ENCODE assay signal across 1 cellular context in genomic region chr6:143842902-143843688, GRCh38.
TF ChIP-seq lines count a peak whose summit lies in the region.

A gene with protein sequence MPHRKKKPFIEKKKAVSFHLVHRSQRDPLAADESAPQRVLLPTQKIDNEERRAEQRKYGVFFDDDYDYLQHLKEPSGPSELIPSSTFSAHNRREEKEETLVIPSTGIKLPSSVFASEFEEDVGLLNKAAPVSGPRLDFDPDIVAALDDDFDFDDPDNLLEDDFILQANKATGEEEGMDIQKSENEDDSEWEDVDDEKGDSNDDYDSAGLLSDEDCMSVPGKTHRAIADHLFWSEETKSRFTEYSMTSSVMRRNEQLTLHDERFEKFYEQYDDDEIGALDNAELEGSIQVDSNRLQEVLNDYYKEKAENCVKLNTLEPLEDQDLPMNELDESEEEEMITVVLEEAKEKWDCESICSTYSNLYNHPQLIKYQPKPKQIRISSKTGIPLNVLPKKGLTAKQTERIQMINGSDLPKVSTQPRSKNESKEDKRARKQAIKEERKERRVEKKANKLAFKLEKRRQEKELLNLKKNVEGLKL (plus strand): TSS chr6:143843338. CDS start chr6:143843478, 140 bp downstream.

TF ChIP-seq in HepG2, 621 proteins besides CTCF, POLR2A, EP300 and RAD21 (continued from another document and continues in another):
- TF ChIP-seq HMGA1 (CRISPR knock-in tag; conservative IDR thresholded peaks at IDR 0.05) (no peak), PAXIP1 (CRISPR knock-in tag; conservative IDR thresholded peaks at IDR 0.05) (peak; percentile 84), ZNF672 (CRISPR knock-in tag; IDR thresholded peaks at IDR 0.05) (no peak), ARID3A (IDR thresholded peaks at IDR 0.05; ENCODE audit: low read depth, low read length) (no peak; the same call in 1 of the 2 replicates), KLF15 (CRISPR knock-in tag; IDR thresholded peaks at IDR 0.05; ENCODE audit: borderline replicate concordance) (peak; percentile 98), TERF1 (CRISPR knock-in tag; IDR thresholded peaks at IDR 0.05) (0 out of 2 replicates have a peak, but pooled peaks have one; percentile 34), CC2D1A (CRISPR knock-in tag; IDR thresholded peaks at IDR 0.05) (no peak), ZNF616 (CRISPR knock-in tag; IDR thresholded peaks at IDR 0.05; ENCODE audit: low read depth) (peak; percentile 98), CREB1 (IDR thresholded peaks at IDR 0.05) (peak; percentile 94), CREB1 (CRISPR knock-in tag; IDR thresholded peaks at IDR 0.05) (peak; percentile 98), MED13 (CRISPR knock-in tag; IDR thresholded peaks at IDR 0.05) (peak; percentile 97), CBX5 (CRISPR knock-in tag; IDR thresholded peaks at IDR 0.05; ENCODE audit: borderline replicate concordance) (peak; percentile 88; the same call in 1 of the 2 replicates), BRD4 (CRISPR knock-in tag; IDR thresholded peaks at IDR 0.05) (peak; percentile 99), GLMP (CRISPR knock-in tag; IDR thresholded peaks at IDR 0.05; ENCODE audit: borderline replicate concordance) (no peak), KLF16 (CRISPR knock-in tag; IDR thresholded peaks at IDR 0.05) (peak; percentile 76 to 99; a peak in 3 of 4 replicates), TCF12 (IDR thresholded peaks at IDR 0.05) (no peak), TCF12 (CRISPR knock-in tag; IDR thresholded peaks at IDR 0.05) (peak; percentile 96), SATB2 (CRISPR knock-in tag; IDR thresholded peaks at IDR 0.05) (peak; percentile 97), NR1H2 (CRISPR knock-in tag; IDR thresholded peaks at IDR 0.05; ENCODE audit: borderline replicate concordance, low read depth) (peak; percentile 93), SMAD3 (CRISPR knock-in tag; IDR thresholded peaks at IDR 0.05) (peak; percentile 98), ZNF83 (CRISPR knock-in tag; IDR thresholded peaks at IDR 0.05; ENCODE audit: borderline replicate concordance) (peak; percentile 94), ZNF670 (CRISPR knock-in tag; IDR thresholded peaks at IDR 0.05; ENCODE audit: borderline replicate concordance) (peak; percentile 99), KDM5B (CRISPR knock-in tag; IDR thresholded peaks at IDR 0.05; ENCODE audit: borderline replicate concordance) (peak; percentile 100), ZNF367 (CRISPR knock-in tag; IDR thresholded peaks at IDR 0.05; ENCODE audit: borderline replicate concordance) (peak; percentile 94; the same call in 1 of the 2 replicates), CENPT (CRISPR knock-in tag; IDR thresholded peaks at IDR 0.05; ENCODE audit: low read depth) (peak; percentile 96), THRA (CRISPR knock-in tag; IDR thresholded peaks at IDR 0.05; ENCODE audit: borderline replicate concordance) (peak; percentile 90), PHF21A (CRISPR knock-in tag; IDR thresholded peaks at IDR 0.05) (peak; percentile 61), CAMTA2 (CRISPR knock-in tag; IDR thresholded peaks at IDR 0.05; ENCODE audit: borderline replicate concordance) (peak; percentile 98; the same call in 1 of the 2 replicates), ZBTB3 (CRISPR knock-in tag; IDR thresholded peaks at IDR 0.05; ENCODE audit: borderline replicate concordance, low read depth) (peak; percentile 90), ZNF761 (CRISPR knock-in tag; conservative IDR thresholded peaks at IDR 0.05) (peak; percentile 98), EED (CRISPR knock-in tag; IDR thresholded peaks at IDR 0.05) (peak; percentile 98), TARDBP (CRISPR knock-in tag; IDR thresholded peaks at IDR 0.05) (peak; percentile 58; the same call in 1 of the 2 replicates), SRY (CRISPR knock-in tag; IDR thresholded peaks at IDR 0.05) (peak; percentile 98), ZNF10 (CRISPR knock-in tag; IDR thresholded peaks at IDR 0.05; ENCODE audit: borderline replicate concordance, low read depth) (no peak), PLSCR1 (CRISPR knock-in tag; IDR thresholded peaks at IDR 0.05; ENCODE audit: borderline replicate concordance) (no peak), ZNF256 (CRISPR knock-in tag; conservative IDR thresholded peaks at IDR 0.05) (peak; percentile 97), ZNF550 (CRISPR knock-in tag; IDR thresholded peaks at IDR 0.05; ENCODE audit: borderline replicate concordance) (peak; percentile 93; the same call in 1 of the 2 replicates), ZNF225 (CRISPR knock-in tag; IDR thresholded peaks at IDR 0.05) (peak; percentile 99), MED8 (CRISPR knock-in tag; IDR thresholded peaks at IDR 0.05; ENCODE audit: insufficient replicate concordance) (peak; percentile 98)
- TF ChIP-seq, protein P1, sequence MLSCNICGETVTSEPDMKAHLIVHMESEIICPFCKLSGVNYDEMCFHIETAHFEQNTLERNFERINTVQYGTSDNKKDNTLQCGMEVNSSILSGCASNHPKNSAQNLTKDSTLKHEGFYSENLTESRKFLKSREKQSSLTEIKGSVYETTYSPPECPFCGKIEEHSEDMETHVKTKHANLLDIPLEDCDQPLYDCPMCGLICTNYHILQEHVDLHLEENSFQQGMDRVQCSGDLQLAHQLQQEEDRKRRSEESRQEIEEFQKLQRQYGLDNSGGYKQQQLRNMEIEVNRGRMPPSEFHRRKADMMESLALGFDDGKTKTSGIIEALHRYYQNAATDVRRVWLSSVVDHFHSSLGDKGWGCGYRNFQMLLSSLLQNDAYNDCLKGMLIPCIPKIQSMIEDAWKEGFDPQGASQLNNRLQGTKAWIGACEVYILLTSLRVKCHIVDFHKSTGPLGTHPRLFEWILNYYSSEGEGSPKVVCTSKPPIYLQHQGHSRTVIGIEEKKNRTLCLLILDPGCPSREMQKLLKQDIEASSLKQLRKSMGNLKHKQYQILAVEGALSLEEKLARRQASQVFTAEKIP (CRISPR knock-in tag; IDR thresholded peaks at IDR 0.05; ENCODE audit: borderline replicate concordance) = no peak
- TF ChIP-seq, protein P2, sequence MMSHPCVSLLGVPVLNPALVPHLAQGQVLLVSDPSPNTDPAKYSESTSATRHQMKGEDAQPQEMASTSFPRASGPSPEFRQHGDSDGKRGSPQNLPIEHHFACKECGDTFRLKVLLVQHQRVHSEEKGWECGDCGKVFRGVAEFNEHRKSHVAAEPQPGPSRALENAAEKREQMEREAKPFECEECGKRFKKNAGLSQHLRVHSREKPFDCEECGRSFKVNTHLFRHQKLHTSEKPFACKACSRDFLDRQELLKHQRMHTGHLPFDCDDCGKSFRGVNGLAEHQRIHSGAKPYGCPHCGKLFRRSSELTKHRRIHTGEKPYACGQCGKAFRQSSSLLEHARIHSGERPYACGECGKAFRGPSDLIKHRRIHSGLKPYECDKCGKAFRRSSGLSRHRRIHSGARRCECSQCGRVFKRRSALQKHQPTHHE (CRISPR knock-in tag; IDR thresholded peaks at IDR 0.05; ENCODE audit: borderline replicate concordance) = peak; percentile 92
- TF ChIP-seq, protein P3, sequence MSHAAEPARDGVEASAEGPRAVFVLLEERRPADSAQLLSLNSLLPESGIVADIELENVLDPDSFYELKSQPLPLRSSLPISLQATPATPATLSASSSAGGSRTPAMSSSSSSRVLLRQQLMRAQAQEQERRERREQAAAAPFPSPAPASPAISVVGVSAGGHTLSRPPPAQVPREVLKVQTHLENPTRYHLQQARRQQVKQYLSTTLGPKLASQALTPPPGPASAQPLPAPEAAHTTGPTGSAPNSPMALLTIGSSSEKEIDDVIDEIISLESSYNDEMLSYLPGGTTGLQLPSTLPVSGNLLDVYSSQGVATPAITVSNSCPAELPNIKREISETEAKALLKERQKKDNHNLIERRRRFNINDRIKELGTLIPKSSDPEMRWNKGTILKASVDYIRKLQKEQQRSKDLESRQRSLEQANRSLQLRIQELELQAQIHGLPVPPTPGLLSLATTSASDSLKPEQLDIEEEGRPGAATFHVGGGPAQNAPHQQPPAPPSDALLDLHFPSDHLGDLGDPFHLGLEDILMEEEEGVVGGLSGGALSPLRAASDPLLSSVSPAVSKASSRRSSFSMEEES (CRISPR knock-in tag; IDR thresholded peaks at IDR 0.05) = peak; percentile 95
- TF ChIP-seq, protein P4, sequence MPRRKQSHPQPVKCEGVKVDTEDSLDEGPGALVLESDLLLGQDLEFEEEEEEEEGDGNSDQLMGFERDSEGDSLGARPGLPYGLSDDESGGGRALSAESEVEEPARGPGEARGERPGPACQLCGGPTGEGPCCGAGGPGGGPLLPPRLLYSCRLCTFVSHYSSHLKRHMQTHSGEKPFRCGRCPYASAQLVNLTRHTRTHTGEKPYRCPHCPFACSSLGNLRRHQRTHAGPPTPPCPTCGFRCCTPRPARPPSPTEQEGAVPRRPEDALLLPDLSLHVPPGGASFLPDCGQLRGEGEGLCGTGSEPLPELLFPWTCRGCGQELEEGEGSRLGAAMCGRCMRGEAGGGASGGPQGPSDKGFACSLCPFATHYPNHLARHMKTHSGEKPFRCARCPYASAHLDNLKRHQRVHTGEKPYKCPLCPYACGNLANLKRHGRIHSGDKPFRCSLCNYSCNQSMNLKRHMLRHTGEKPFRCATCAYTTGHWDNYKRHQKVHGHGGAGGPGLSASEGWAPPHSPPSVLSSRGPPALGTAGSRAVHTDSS (CRISPR knock-in tag; conservative IDR thresholded peaks at IDR 0.05) = no peak; the same call in 1 of the 2 replicates
- TF ChIP-seq, protein P5, sequence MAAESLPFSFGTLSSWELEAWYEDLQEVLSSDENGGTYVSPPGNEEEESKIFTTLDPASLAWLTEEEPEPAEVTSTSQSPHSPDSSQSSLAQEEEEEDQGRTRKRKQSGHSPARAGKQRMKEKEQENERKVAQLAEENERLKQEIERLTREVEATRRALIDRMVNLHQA (CRISPR knock-in tag; IDR thresholded peaks at IDR 0.05) = 0 out of 2 replicates have a peak, but pooled peaks have one; percentile 66
- TF ChIP-seq, protein P6, sequence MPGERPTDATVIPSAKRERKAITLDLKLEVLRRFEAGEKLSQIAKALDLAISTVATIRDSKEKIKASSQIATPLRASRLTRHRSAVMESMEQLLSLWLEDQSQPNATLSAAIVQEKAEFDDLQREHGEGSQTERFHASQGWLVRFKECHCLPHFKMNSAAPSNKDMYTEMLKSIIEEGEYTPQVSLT (CRISPR knock-in tag; IDR thresholded peaks at IDR 0.05; ENCODE audit: borderline replicate concordance, low read depth) = no peak; the same call in 1 of the 2 replicates
